8 cellular contexts compared by ENCODE assay signal in the genomic region with DNA sequence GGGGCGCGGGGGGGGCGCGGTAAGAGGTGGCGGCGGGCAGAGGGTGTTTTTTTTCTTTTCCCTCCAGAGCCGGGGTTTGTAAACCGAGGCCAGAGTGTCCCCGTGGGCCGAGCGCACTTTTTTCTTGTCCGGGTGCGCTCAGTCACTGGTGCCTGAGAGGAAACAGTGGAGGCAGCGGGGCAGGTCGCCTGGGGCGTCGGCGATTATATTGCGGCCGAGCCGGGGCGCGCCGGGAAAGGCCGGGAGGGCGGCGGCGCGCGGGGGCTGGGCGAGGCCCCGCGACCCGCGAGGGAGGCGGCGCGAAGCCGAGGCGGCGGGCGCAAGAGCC. TPM values are rescaled to one million over a fixed set of nuclear protein-coding genes. Genes with fewer than 3 reads are reported as not detected.
DNase-seq lines count a peak whose midpoint lies in the region; ATAC-seq and TF ChIP-seq lines count a peak whose summit lies in the region.

No MANE protein-coding gene starts in this region.

- DNase-seq in DMS53 (lab: John Stamatoyannopoulos, UW) (peak; percentile 86), Peyer's patch (peak in 1 of 3 donors; percentile 64), fibroblast of mammary gland (ENCODE audit: low read depth) (no peak), psoas muscle (peak; percentile 56 to 78), COR-L47 (lab: John Stamatoyannopoulos, UW) (no peak), NCI-H1105 treated with DMSO at 0.1 percent for 48 hours (lab: John Stamatoyannopoulos, UW) (no peak)
- DNase-seq in activated naive CD4-positive, alpha-beta T cell treated with anti-CD3 and anti-CD28 coated beads, Interleukin-2, amount 50 U/mL, for 16 hours: no peak

- H3K27me3 ChIP-seq in Peyer's patch (peaks cover 0 to 23% of the 10 kb centered on the region in 2 donors), psoas muscle (ENCODE audit: insufficient read depth in 3 of 3, low read length in 2 of 3) (peaks cover 0 to 4% (median 0%) of the 10 kb centered on the region in 3 donors)

- H3K36me3 ChIP-seq in Peyer's patch (no peaks in the 10 kb centered on the region), psoas muscle (ENCODE audit: insufficient read depth in 1 of 2, low read depth in 1 of 2) (no peaks in the 10 kb centered on the region)

- no peaks in the 10 kb centered on the region for H3K9me3 ChIP-seq in Peyer's patch
- H3K9me3 ChIP-seq in psoas muscle: no peaks in the 10 kb centered on the region

- TF ChIP-seq CTCF in Peyer's patch (IDR thresholded peaks at IDR 0.05): no peak
- no peak for TF ChIP-seq CTCF in fibroblast of mammary gland (conservative IDR thresholded peaks at IDR 0.05; ENCODE audit: control insufficient read depth, insufficient read depth, low read depth, low read length)
- no peak for TF ChIP-seq CTCF in psoas muscle (IDR thresholded peaks at IDR 0.05)

- 0 to 1% (median 0%) methylated on average over 16 to 42 of the region's 42 CpGs for WGBS in psoas muscle, 3 donors

- intact Hi-C loops in psoas muscle (cut with DNase I): loop anchor here (2.0 to 5.0 kb wide), 7 partner anchors 328 to 1018 kb away; no protein-coding TSS in a partner anchor

- peak overlapping the region; percentile 38 to 63 (median 52) for H3K4me3 ChIP-seq in Peyer's patch
- peak overlapping the region; percentile 56 for H3K4me3 ChIP-seq in fibroblast of mammary gland (ENCODE audit: control insufficient read depth, low read depth, low read length)
- H3K4me3 ChIP-seq in psoas muscle: peak overlapping the region; percentile 84

- peak overlapping the region; percentile 72 to 97 (median 86) for H3K27ac ChIP-seq in Peyer's patch
- H3K27ac ChIP-seq in psoas muscle: peak overlapping the region; percentile 93

- ATAC-seq in psoas muscle: peak; percentile 44 to 52 (median 48)
- no peak for ATAC-seq in HG03442 (IDR thresholded peaks at IDR 0.05; ENCODE audit: unreplicated experiment)

- H3K4me1 ChIP-seq in Peyer's patch: peaks cover 0 to 22% (median 0%) of the 10 kb centered on the region in 4 donors
- peaks cover 41% of the 10 kb centered on the region for H3K4me1 ChIP-seq in psoas muscle

- no peak for TF ChIP-seq POLR2A in Peyer's patch (IDR thresholded peaks at IDR 0.05)

RNA-seq across cellular contexts. Expression of a gene that starts 0.3 kb away (rescaled TPM):
- total RNA-seq in Peyer's patch (1 to 10 TPM; 3.3 to 9.1 (median 5.0) TPM), psoas muscle (10 to 100 TPM in 2 of 4 donors, 1 to 10 TPM in 2; 3.3 to 15.9 (median 9.1) TPM)
- polyA plus RNA-seq in psoas muscle: 10 to 100 TPM in 2 of 3 donors, 1 to 10 TPM in 1; 8.2 to 52.5 (median 12.9) TPM

RNA-seq across cellular contexts. Expression of a gene that starts 7.3 kb away (rescaled TPM):
- total RNA-seq in Peyer's patch (under 1 TPM in 1 of 4 donors, not detected in 3; 0.70 TPM), psoas muscle (1 to 10 TPM in 2 of 4 donors, under 1 TPM in 2; 0.43 to 4.4 (median 2.4) TPM)
- polyA plus RNA-seq in psoas muscle: 1 to 10 TPM; 1.4 to 4.1 (median 1.7) TPM

RNA-seq across cellular contexts. Expression of a gene that starts 13.2 kb away (rescaled TPM):
- not detected for total RNA-seq in Peyer's patch
- not detected for total RNA-seq in psoas muscle
- under 1 TPM in 2 of 3 donors, not detected in 1; 0.03 to 0.04 TPM for polyA plus RNA-seq in psoas muscle

RNA-seq across cellular contexts. Expression of a gene that starts 21.6 kb away (rescaled TPM):
- 10 to 100 TPM in 2 of 4 donors, 1 to 10 TPM in 2; 1.7 to 13.2 (median 7.0) TPM for total RNA-seq in Peyer's patch
- 1 to 10 TPM in 3 of 4 donors, under 1 TPM in 1; 0.26 to 4.1 (median 1.4) TPM for total RNA-seq in psoas muscle
- polyA plus RNA-seq in psoas muscle: 1 to 10 TPM; 1.1 to 1.4 (median 1.2) TPM

RNA-seq across cellular contexts. Expression of a gene that starts 22.7 kb away (rescaled TPM):
- total RNA-seq in Peyer's patch (not detected), psoas muscle (not detected)
- not detected for polyA plus RNA-seq in psoas muscle

Comparison
In these comparisons a context has a peak if more than half of its experiments do, and no peak if none do; other contexts are left out.
1. DNase-seq: peak in DMS53 (single experiment) and psoas muscle (2 of 2); none in fibroblast of mammary gland (single experiment), COR-L47 (single experiment), NCI-H1105 treated with DMSO at 0.1 percent for 48 hours (single experiment) and activated naive CD4-positive, alpha-beta T cell treated with anti-CD3 and anti-CD28 coated beads, Interleukin-2, amount 50 U/mL, for 16 hours (single experiment).
2. Peak in every context shown above with its lines, with median percentiles within 50 percentile points of each other: H3K4me3 ChIP-seq.